1 cellular context compared by ENCODE assay signal in the genomic region with DNA sequence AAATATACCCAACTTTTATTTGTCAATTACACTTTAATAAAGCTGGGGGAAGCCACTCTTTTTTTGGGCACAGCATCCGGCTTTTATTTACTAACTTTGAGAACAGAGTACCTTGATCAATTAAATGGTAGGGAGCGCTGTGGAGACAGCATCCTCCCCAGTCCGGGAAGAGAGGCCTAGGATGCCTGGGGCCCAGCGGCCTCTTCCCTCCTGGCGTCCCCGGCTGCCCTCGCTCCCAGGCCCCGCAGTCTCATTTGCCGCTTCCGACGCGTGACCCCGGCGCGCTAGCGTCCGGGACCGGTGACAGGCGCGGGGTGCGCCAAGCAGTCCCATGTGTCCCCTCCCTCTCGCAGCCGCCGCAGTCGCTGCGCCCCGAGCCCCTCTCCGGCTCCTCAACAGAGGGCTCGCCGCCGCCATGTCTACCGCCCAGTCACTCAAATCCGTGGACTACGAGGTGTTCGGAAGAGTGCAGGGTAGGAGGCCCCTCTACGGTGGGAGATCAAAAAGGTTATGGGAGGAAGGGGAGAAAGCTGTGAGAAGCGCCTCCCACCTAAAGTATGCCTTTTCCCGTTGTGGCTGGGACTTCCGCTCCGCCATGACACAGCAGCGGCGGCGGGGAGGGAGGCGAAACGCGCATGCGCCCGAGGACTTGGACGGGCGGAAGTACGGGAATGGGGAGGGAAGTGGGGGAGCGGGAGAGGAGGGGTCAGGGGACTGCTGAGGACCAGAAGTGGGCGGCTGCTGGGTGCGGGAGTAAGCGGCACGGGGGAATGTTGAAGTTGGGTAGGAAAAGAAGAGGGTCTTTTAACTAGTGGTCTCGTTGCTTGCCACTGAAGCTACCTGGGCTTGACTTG.
TF ChIP-seq lines count a peak whose summit lies in the region.

A gene (plus strand): TSS at position 332 of the 854 bp plus-strand sequence.

TF ChIP-seq in HepG2, 621 proteins besides CTCF, POLR2A, EP300 and RAD21 (continues in another document):
- TF ChIP-seq RFX3 (CRISPR knock-in tag; IDR thresholded peaks at IDR 0.05) (0 out of 2 replicates have a peak, but pooled peaks have one; percentile 24), RCOR2 (CRISPR knock-in tag; IDR thresholded peaks at IDR 0.05) (peak; percentile 72), SP1 (IDR thresholded peaks at IDR 0.05) (no peak), SP1 (CRISPR knock-in tag; IDR thresholded peaks at IDR 0.05) (no peak; the same call in 1 of the 2 replicates), EZH2 (conservative IDR thresholded peaks at IDR 0.05; ENCODE audit: low read depth, low read length) (no peak), MAF1 (CRISPR knock-in tag; IDR thresholded peaks at IDR 0.05; ENCODE audit: borderline replicate concordance) (peak; percentile 74), ZNF564 (CRISPR knock-in tag; IDR thresholded peaks at IDR 0.05) (peak; percentile 91), ZNF121 (CRISPR knock-in tag; IDR thresholded peaks at IDR 0.05) (peak; percentile 74), ZNF674 (CRISPR knock-in tag; IDR thresholded peaks at IDR 0.05; ENCODE audit: low read depth) (no peak; the same call in 1 of the 2 replicates), ZNF879 (CRISPR knock-in tag; IDR thresholded peaks at IDR 0.05) (peak; percentile 86; the same call in 1 of the 2 replicates), CREB1 (IDR thresholded peaks at IDR 0.05) (no peak), CREB1 (CRISPR knock-in tag; IDR thresholded peaks at IDR 0.05) (peak; percentile 59), YY1 (IDR thresholded peaks at IDR 0.05; ENCODE audit: insufficient read depth, insufficient replicate concordance, low read depth, low read length) (peak; percentile 96), MAFG (CRISPR knock-in tag; IDR thresholded peaks at IDR 0.05) (no peak), ZSCAN31 (CRISPR knock-in tag; IDR thresholded peaks at IDR 0.05; ENCODE audit: low read depth) (peak; percentile 99), DNMT1 (CRISPR knock-in tag; IDR thresholded peaks at IDR 0.05) (peak; percentile 40; the same call in 1 of the 2 replicates), KAT7 (CRISPR knock-in tag; IDR thresholded peaks at IDR 0.05; ENCODE audit: borderline replicate concordance) (peak; percentile 99), MTA1 (CRISPR knock-in tag; IDR thresholded peaks at IDR 0.05; ENCODE audit: borderline replicate concordance) (peak; percentile 68; the same call in 1 of the 2 replicates), ZNF766 (CRISPR knock-in tag; IDR thresholded peaks at IDR 0.05; ENCODE audit: borderline replicate concordance) (peak; percentile 92; the same call in 1 of the 2 replicates), ONECUT2 (CRISPR knock-in tag; IDR thresholded peaks at IDR 0.05) (peak; percentile 63; the same call in 1 of the 2 replicates), PRPF4 (IDR thresholded peaks at IDR 0.05; ENCODE audit: low read depth, low read length, poor library complexity, severe bottlenecking) (no peak), RNF2 (conservative IDR thresholded peaks at IDR 0.05; ENCODE audit: low read depth) (peak; percentile 71), PAF1 (CRISPR knock-in tag; IDR thresholded peaks at IDR 0.05) (no peak), ZFYVE20 (CRISPR knock-in tag; IDR thresholded peaks at IDR 0.05; ENCODE audit: borderline replicate concordance, low read depth) (no peak), SNAI1 (CRISPR knock-in tag; IDR thresholded peaks at IDR 0.05; ENCODE audit: borderline replicate concordance) (peak; percentile 98), ATF7-NPFF (CRISPR knock-in tag; IDR thresholded peaks at IDR 0.05; ENCODE audit: low read depth) (peak; percentile 71), YEATS4 (CRISPR knock-in tag; IDR thresholded peaks at IDR 0.05; ENCODE audit: borderline replicate concordance) (peak; percentile 99), ZMAT3 (CRISPR knock-in tag; conservative IDR thresholded peaks at IDR 0.05) (peak; percentile 79; the same call in 1 of the 2 replicates), HNF4A (CRISPR knock-in tag; IDR thresholded peaks at IDR 0.05) (peak; percentile 50), KLF16 (CRISPR knock-in tag; IDR thresholded peaks at IDR 0.05) (peak in 1 of 2 experiments; percentile 95; a peak in 2 of 4 replicates), ZNF33A (CRISPR knock-in tag; IDR thresholded peaks at IDR 0.05; ENCODE audit: borderline replicate concordance) (0 out of 2 replicates have a peak, but pooled peaks have one; percentile 61), HNRNPUL1 (IDR thresholded peaks at IDR 0.05; ENCODE audit: low read depth, low read length) (no peak), ZKSCAN5 (CRISPR knock-in tag; IDR thresholded peaks at IDR 0.05) (no peak), PHB2 (IDR thresholded peaks at IDR 0.05; ENCODE audit: partially characterized antibody) (no peak), ZNF296 (CRISPR knock-in tag; conservative IDR thresholded peaks at IDR 0.05) (peak; percentile 78; the same call in 1 of the 2 replicates), ZNF382 (CRISPR knock-in tag; IDR thresholded peaks at IDR 0.05; ENCODE audit: borderline replicate concordance) (no peak), FOXO1 (CRISPR knock-in tag; IDR thresholded peaks at IDR 0.05) (peak; percentile 79), ZNF563 (CRISPR knock-in tag; IDR thresholded peaks at IDR 0.05) (peak; percentile 92), SMARCE1 (IDR thresholded peaks at IDR 0.05; ENCODE audit: borderline replicate concordance) (no peak)
- TF ChIP-seq, protein P1, sequence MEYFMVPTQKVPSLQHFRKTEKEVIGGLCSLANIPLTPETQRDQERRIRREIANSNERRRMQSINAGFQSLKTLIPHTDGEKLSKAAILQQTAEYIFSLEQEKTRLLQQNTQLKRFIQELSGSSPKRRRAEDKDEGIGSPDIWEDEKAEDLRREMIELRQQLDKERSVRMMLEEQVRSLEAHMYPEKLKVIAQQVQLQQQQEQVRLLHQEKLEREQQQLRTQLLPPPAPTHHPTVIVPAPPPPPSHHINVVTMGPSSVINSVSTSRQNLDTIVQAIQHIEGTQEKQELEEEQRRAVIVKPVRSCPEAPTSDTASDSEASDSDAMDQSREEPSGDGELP (IDR thresholded peaks at IDR 0.05; ENCODE audit: borderline replicate concordance, low read depth) = no peak
- TF ChIP-seq, protein P2, sequence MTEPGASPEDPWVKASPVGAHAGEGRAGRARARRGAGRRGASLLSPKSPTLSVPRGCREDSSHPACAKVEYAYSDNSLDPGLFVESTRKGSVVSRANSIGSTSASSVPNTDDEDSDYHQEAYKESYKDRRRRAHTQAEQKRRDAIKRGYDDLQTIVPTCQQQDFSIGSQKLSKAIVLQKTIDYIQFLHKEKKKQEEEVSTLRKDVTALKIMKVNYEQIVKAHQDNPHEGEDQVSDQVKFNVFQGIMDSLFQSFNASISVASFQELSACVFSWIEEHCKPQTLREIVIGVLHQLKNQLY (CRISPR knock-in tag; IDR thresholded peaks at IDR 0.05) = peak; percentile 19; the same call in 1 of the 2 replicates
- TF ChIP-seq, protein P3, sequence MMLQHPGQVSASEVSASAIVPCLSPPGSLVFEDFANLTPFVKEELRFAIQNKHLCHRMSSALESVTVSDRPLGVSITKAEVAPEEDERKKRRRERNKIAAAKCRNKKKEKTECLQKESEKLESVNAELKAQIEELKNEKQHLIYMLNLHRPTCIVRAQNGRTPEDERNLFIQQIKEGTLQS (CRISPR knock-in tag; IDR thresholded peaks at IDR 0.05) = no peak
- TF ChIP-seq, protein P4, sequence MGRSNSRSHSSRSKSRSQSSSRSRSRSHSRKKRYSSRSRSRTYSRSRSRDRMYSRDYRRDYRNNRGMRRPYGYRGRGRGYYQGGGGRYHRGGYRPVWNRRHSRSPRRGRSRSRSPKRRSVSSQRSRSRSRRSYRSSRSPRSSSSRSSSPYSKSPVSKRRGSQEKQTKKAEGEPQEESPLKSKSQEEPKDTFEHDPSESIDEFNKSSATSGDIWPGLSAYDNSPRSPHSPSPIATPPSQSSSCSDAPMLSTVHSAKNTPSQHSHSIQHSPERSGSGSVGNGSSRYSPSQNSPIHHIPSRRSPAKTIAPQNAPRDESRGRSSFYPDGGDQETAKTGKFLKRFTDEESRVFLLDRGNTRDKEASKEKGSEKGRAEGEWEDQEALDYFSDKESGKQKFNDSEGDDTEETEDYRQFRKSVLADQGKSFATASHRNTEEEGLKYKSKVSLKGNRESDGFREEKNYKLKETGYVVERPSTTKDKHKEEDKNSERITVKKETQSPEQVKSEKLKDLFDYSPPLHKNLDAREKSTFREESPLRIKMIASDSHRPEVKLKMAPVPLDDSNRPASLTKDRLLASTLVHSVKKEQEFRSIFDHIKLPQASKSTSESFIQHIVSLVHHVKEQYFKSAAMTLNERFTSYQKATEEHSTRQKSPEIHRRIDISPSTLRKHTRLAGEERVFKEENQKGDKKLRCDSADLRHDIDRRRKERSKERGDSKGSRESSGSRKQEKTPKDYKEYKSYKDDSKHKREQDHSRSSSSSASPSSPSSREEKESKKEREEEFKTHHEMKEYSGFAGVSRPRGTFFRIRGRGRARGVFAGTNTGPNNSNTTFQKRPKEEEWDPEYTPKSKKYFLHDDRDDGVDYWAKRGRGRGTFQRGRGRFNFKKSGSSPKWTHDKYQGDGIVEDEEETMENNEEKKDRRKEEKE (IDR thresholded peaks at IDR 0.05) = no peak
- TF ChIP-seq, protein P5, sequence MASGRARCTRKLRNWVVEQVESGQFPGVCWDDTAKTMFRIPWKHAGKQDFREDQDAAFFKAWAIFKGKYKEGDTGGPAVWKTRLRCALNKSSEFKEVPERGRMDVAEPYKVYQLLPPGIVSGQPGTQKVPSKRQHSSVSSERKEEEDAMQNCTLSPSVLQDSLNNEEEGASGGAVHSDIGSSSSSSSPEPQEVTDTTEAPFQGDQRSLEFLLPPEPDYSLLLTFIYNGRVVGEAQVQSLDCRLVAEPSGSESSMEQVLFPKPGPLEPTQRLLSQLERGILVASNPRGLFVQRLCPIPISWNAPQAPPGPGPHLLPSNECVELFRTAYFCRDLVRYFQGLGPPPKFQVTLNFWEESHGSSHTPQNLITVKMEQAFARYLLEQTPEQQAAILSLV (CRISPR knock-in tag; IDR thresholded peaks at IDR 0.05; ENCODE audit: borderline replicate concordance) = peak; percentile 95; the same call in 1 of the 2 replicates
- TF ChIP-seq, protein P6, sequence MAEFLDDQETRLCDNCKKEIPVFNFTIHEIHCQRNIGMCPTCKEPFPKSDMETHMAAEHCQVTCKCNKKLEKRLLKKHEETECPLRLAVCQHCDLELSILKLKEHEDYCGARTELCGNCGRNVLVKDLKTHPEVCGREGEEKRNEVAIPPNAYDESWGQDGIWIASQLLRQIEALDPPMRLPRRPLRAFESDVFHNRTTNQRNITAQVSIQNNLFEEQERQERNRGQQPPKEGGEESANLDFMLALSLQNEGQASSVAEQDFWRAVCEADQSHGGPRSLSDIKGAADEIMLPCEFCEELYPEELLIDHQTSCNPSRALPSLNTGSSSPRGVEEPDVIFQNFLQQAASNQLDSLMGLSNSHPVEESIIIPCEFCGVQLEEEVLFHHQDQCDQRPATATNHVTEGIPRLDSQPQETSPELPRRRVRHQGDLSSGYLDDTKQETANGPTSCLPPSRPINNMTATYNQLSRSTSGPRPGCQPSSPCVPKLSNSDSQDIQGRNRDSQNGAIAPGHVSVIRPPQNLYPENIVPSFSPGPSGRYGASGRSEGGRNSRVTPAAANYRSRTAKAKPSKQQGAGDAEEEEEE (CRISPR knock-in tag; IDR thresholded peaks at IDR 0.05; ENCODE audit: borderline replicate concordance) = no peak; the same call in 1 of the 2 replicates
- TF ChIP-seq, protein P7, sequence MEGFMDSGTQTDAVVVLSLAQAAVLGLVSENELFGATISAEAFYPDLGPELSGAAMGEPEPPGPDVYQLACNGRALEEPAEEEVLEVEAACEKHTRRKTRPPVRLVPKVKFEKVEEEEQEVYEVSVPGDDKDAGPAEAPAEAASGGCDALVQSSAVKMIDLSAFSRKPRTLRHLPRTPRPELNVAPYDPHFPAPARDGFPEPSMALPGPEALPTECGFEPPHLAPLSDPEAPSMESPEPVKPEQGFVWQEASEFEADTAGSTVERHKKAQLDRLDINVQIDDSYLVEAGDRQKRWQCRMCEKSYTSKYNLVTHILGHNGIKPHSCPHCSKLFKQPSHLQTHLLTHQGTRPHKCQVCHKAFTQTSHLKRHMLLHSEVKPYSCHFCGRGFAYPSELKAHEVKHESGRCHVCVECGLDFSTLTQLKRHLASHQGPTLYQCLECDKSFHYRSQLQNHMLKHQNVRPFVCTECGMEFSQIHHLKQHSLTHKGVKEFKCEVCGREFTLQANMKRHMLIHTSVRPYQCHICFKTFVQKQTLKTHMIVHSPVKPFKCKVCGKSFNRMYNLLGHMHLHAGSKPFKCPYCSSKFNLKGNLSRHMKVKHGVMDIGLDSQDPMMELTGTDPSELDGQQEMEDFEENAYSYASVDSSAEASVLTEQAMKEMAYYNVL (CRISPR knock-in tag; IDR thresholded peaks at IDR 0.05; ENCODE audit: borderline replicate concordance) = peak; percentile 93
- TF ChIP-seq, protein P8, sequence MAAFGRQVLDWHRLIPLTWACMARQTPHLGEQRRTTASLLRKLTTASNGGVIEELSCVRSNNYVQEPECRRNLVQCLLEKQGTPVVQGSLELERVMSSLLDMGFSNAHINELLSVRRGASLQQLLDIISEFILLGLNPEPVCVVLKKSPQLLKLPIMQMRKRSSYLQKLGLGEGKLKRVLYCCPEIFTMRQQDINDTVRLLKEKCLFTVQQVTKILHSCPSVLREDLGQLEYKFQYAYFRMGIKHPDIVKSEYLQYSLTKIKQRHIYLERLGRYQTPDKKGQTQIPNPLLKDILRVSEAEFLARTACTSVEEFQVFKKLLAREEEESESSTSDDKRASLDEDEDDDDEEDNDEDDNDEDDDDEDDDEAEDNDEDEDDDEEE (CRISPR knock-in tag; IDR thresholded peaks at IDR 0.05) = peak; percentile 69; the same call in 1 of the 2 replicates
- TF ChIP-seq, protein P9, sequence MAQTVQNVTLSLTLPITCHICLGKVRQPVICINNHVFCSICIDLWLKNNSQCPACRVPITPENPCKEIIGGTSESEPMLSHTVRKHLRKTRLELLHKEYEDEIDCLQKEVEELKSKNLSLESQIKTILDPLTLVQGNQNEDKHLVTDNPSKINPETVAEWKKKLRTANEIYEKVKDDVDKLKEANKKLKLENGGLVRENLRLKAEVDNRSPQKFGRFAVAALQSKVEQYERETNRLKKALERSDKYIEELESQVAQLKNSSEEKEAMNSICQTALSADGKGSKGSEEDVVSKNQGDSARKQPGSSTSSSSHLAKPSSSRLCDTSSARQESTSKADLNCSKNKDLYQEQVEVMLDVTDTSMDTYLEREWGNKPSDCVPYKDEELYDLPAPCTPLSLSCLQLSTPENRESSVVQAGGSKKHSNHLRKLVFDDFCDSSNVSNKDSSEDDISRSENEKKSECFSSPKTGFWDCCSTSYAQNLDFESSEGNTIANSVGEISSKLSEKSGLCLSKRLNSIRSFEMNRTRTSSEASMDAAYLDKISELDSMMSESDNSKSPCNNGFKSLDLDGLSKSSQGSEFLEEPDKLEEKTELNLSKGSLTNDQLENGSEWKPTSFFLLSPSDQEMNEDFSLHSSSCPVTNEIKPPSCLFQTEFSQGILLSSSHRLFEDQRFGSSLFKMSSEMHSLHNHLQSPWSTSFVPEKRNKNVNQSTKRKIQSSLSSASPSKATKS (CRISPR knock-in tag; IDR thresholded peaks at IDR 0.05) = peak; percentile 96
- TF ChIP-seq, protein P10, sequence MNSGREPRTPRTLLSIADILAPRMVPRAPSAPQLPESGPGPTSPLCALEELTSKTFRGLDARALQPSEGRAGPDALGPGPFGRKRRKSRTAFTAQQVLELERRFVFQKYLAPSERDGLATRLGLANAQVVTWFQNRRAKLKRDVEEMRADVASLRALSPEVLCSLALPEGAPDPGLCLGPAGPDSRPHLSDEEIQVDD (CRISPR knock-in tag; IDR thresholded peaks at IDR 0.05; ENCODE audit: borderline replicate concordance) = peak; percentile 98
- TF ChIP-seq, protein P11, sequence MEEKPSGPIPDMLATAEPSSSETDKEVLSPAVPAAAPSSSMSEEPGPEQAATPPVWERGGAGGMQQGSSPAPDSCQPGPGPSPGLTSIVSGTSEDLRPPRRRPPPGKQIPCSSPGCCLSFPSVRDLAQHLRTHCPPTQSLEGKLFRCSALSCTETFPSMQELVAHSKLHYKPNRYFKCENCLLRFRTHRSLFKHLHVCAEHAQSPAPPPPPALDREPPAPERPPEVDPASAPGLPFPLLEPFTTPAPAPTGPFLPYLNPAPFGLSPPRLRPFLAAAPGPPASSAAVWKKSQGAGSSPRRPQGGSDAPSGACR (CRISPR knock-in tag; IDR thresholded peaks at IDR 0.05) = peak; percentile 40
